In the genomic region with DNA sequence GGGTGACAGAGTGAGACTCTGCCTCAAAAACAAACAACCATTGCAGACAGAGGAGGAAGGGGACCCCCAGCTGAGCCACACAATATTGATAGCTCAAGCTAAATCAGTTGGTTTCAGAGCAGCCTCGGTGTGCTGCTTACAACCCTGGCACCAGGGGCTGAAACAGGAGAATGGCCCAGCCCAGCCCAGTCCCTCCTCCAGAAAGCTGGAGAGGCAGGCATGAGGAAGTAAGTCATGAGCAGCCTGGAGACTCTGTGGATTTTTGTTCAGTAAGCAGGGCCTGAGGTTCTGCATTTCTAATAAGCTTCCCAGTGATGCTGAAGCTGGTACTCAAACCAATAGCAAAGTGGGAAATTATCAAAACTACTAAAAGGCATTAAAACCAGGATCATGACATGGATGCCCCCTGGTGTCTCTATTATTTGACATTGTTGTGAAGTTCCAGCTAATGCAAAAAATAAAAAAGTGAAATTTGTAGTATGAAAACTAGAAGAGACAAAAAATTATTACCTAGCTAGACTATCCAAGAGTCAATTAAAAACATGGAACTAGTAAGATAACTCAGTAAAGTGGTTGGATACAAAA, we compare ENCODE assay signal across 25 cellular contexts. TPM values are rescaled to one million over a fixed set of nuclear protein-coding genes. Genes with fewer than 3 reads are reported as not detected.
DNase-seq lines count a peak whose midpoint lies in the region; ATAC-seq and TF ChIP-seq lines count a peak whose summit lies in the region.
"Had no signal": no experiment of that assay in that cellular context is flagged by ENCODE, and none has a peak within 500 bp of the region (broad histone marks: within the 10 kb centered on the region; RNA-seq: fewer than 3 reads in every experiment).

No MANE protein-coding gene starts in this region.

- peaks cover 5% of the 10 kb centered on the region for H3K4me1 Mint-ChIP-seq in activated CD4-positive, alpha-beta T cell treated with anti-CD3 and anti-CD28 coated beads, Interleukin-2, amount 10 ng/mL, durations not matched to agents 7 days and 5 days
- peaks cover 2% of the 10 kb centered on the region for H3K4me1 Mint-ChIP-seq in activated CD4-positive, alpha-beta T cell treated with anti-CD3 and anti-CD28 coated beads, Interleukin-2, amount 10 ng/mL, durations not matched to agents 24 days and 14 days

- H2AFZ ChIP-seq in OCI-LY3 (ENCODE audit: low read depth, low read length) = no peak overlapping the region
- H2AFZ ChIP-seq: GM23338 had no signal

- no peak overlapping the region for H3K4me3 ChIP-seq in OCI-LY3 (ENCODE audit: low read length)
- H3K4me3 ChIP-seq: A549, GM23338, SJCRH30 had no signal

- H3K27me3 Mint-ChIP-seq in activated CD4-positive, alpha-beta T cell treated with anti-CD3 and anti-CD28 coated beads, Interleukin-2, amount 10 ng/mL, durations not matched to agents 7 days and 5 days = peaks cover 20% of the 10 kb centered on the region
- H3K27me3 Mint-ChIP-seq in activated CD4-positive, alpha-beta T cell treated with anti-CD3 and anti-CD28 coated beads, Interleukin-2, amount 10 ng/mL, durations not matched to agents 24 days and 14 days = peaks cover 17% of the 10 kb centered on the region

- ATAC-seq in GM21423 (IDR thresholded peaks at IDR 0.05; ENCODE audit: unreplicated experiment) = no peak
- ATAC-seq in HG03175 (IDR thresholded peaks at IDR 0.05; ENCODE audit: unreplicated experiment) = no peak
- ATAC-seq in HG03457 (IDR thresholded peaks at IDR 0.05; ENCODE audit: unreplicated experiment) = no peak
- ATAC-seq: GM23338, Panc1 had no signal

- H3K9me3 Mint-ChIP-seq in activated CD4-positive, alpha-beta T cell treated with anti-CD3 and anti-CD28 coated beads, Interleukin-2, amount 10 ng/mL, durations not matched to agents 7 days and 5 days = no peaks in the 10 kb centered on the region
- H3K9me3 Mint-ChIP-seq in activated CD4-positive, alpha-beta T cell treated with anti-CD3 and anti-CD28 coated beads, Interleukin-2, amount 10 ng/mL, durations not matched to agents 24 days and 14 days = no peaks in the 10 kb centered on the region
- H3K9me3 Mint-ChIP-seq: type B pancreatic cell had no signal

- H3K9me3 ChIP-seq in OCI-LY3 (ENCODE audit: insufficient read depth, low read length) = no peaks in the 10 kb centered on the region; the same call in 1 of the 2 replicates

- peaks cover 5% of the 10 kb centered on the region for H3K36me3 Mint-ChIP-seq in activated CD4-positive, alpha-beta T cell treated with anti-CD3 and anti-CD28 coated beads, Interleukin-2, amount 10 ng/mL, durations not matched to agents 7 days and 5 days (ENCODE audit: low read depth)
- H3K36me3 Mint-ChIP-seq in activated CD4-positive, alpha-beta T cell treated with anti-CD3 and anti-CD28 coated beads, Interleukin-2, amount 10 ng/mL, durations not matched to agents 24 days and 14 days (ENCODE audit: low read depth) = peaks cover 11% of the 10 kb centered on the region
- H3K36me3 Mint-ChIP-seq: type B pancreatic cell had no signal

- POLR2A ChIA-PET in activated CD4-positive, alpha-beta T cell treated with anti-CD3 and anti-CD28 coated beads, Interleukin-2, amount 10 ng/mL, durations not matched to agents 7 days and 5 days (lab: Charles Lee) = interaction anchor here (0.6 kb wide), 1 partner anchor 138 kb away, joined by 4 read pairs; no protein-coding TSS in a partner anchor

- no peaks in the 10 kb centered on the region for H3K4me1 ChIP-seq in OCI-LY3 (ENCODE audit: low read length)
- H3K4me1 ChIP-seq: A549 had no signal

- intact Hi-C loops in activated CD4-positive, alpha-beta T cell treated with anti-CD3 and anti-CD28 coated beads, Interleukin-2, amount 10 ng/mL, durations not matched to agents 24 days and 14 days (cut with micrococcal nuclease) = no loop called here

- no peaks in the 10 kb centered on the region for H4K20me1 ChIP-seq in OCI-LY3 (ENCODE audit: insufficient read depth, low read length)

- TF ChIP-seq CTCF in OCI-LY3 (IDR thresholded peaks at IDR 0.05; ENCODE audit: low read depth, low read length) = 0 out of 2 replicates have a peak, but pooled peaks have one; percentile 13

- H3K9ac ChIP-seq in OCI-LY3 (ENCODE audit: low read length) = no peak overlapping the region

- peak overlapping the region; percentile 19 for H3K27ac Mint-ChIP-seq in activated CD4-positive, alpha-beta T cell treated with anti-CD3 and anti-CD28 coated beads, Interleukin-2, amount 10 ng/mL, durations not matched to agents 7 days and 5 days
- H3K27ac Mint-ChIP-seq in activated CD4-positive, alpha-beta T cell treated with anti-CD3 and anti-CD28 coated beads, Interleukin-2, amount 10 ng/mL, durations not matched to agents 24 days and 14 days = no peak overlapping the region
- H3K27ac Mint-ChIP-seq: GM23338; T-helper 1 cell treated with Interleukin-12 subunit alpha and Interleukin-12 subunit beta and Interleukin-4 antibody, amounts not matched to agents 30 μg/mL and 1 μg/mL, for 36 hours; type B pancreatic cell had no signal

- no peak overlapping the region for H3K4me2 ChIP-seq in OCI-LY3 (ENCODE audit: low read length)
- H3K4me2 ChIP-seq: A549, GM23338 had no signal

- H3K79me2 ChIP-seq in OCI-LY3 (ENCODE audit: low read length) = no peaks in the 10 kb centered on the region

- DNase-seq in activated CD4-positive, alpha-beta T cell treated with anti-CD3 and anti-CD28 coated beads, Interleukin-2, amount 10 ng/mL, durations not matched to agents 7 days and 5 days = no peak
- DNase-seq in activated CD4-positive, alpha-beta T cell treated with anti-CD3 and anti-CD28 coated beads, Interleukin-2, amount 10 ng/mL, durations not matched to agents 24 days and 14 days = no peak
- peak; percentile 7 for DNase-seq in iPS-NIHi7 (ENCODE audit: extremely low spot score)
- DNase-seq in mucosa of gallbladder (ENCODE audit: low spot score) = no peak
- DNase-seq: activated CD4-positive, alpha-beta T cell treated with anti-CD3 and anti-CD28 coated beads for 48 hours; activated naive CD4-positive, alpha-beta T cell treated with anti-CD3 and anti-CD28 coated beads, Interleukin-2, amount 50 U/mL, for 16 hours; cortex of kidney; glutamatergic neuron; mesendoderm; NCI-H1105 treated with DMSO at 0.1 percent for 48 hours; NCI-H446; nucleus accumbens; SJCRH30; small intestine; stimulated activated CD4-positive, alpha-beta T cell treated with anti-CD3 and anti-CD28 coated beads, Interleukin-1b, Interleukin-23, amount 100 ng/mL, for 48 hours had no signal

- no peak overlapping the region for H3K27ac ChIP-seq in OCI-LY3 (ENCODE audit: low read length)
- H3K27ac ChIP-seq: A549, SJCRH30 had no signal

- H3K4me3 Mint-ChIP-seq in activated CD4-positive, alpha-beta T cell treated with anti-CD3 and anti-CD28 coated beads, Interleukin-2, amount 10 ng/mL, durations not matched to agents 7 days and 5 days = no peak overlapping the region
- no peak overlapping the region for H3K4me3 Mint-ChIP-seq in activated CD4-positive, alpha-beta T cell treated with anti-CD3 and anti-CD28 coated beads, Interleukin-2, amount 10 ng/mL, durations not matched to agents 24 days and 14 days
- H3K4me3 Mint-ChIP-seq: GM23338; T-helper 1 cell treated with Interleukin-12 subunit alpha and Interleukin-12 subunit beta and Interleukin-4 antibody, amounts not matched to agents 30 μg/mL and 1 μg/mL, for 36 hours; type B pancreatic cell had no signal

- H3K36me3 ChIP-seq in OCI-LY3 (replicated peaks; ENCODE audit: low read depth, low read length) = no peaks in the 10 kb centered on the region
- H3K36me3 ChIP-seq: SJCRH30 had no signal

- CTCF ChIA-PET in activated CD4-positive, alpha-beta T cell treated with anti-CD3 and anti-CD28 coated beads, Interleukin-2, amount 10 ng/mL, durations not matched to agents 7 days and 5 days (lab: Charles Lee) = interaction anchor here (0.6 to 1.2 kb wide), 4 partner anchors 13 to 149 kb away, joined by 3 to 4 read pairs (median 4); no protein-coding TSS in a partner anchor

- no peaks in the 10 kb centered on the region for H3K27me3 ChIP-seq in OCI-LY3 (ENCODE audit: low read depth, low read length)
- H3K27me3 ChIP-seq: SJCRH30 had no signal

RNA-seq across cellular contexts. Expression of a gene that starts 14.2 kb away (rescaled TPM):
- total RNA-seq in activated CD4-positive, alpha-beta T cell treated with anti-CD3 and anti-CD28 coated beads, Interleukin-2, amount 10 ng/mL, durations not matched to agents 7 days and 5 days = not detected
- not detected in 2 replicates for total RNA-seq in activated CD4-positive, alpha-beta T cell treated with anti-CD3 and anti-CD28 coated beads, Interleukin-2, amount 10 ng/mL, durations not matched to agents 24 days and 14 days
- total RNA-seq in mucosa of gallbladder = 11.1 TPM
- total RNA-seq: fibroblast of lung, SJCRH30 had no signal

RNA-seq across cellular contexts. Expression of a gene that starts 28.4 kb away (rescaled TPM):
- total RNA-seq in activated CD4-positive, alpha-beta T cell treated with anti-CD3 and anti-CD28 coated beads, Interleukin-2, amount 10 ng/mL, durations not matched to agents 7 days and 5 days = 10 to 100 TPM; 35.9 to 39.5 TPM
- 25.2 and 27.9 TPM in 2 replicates for total RNA-seq in activated CD4-positive, alpha-beta T cell treated with anti-CD3 and anti-CD28 coated beads, Interleukin-2, amount 10 ng/mL, durations not matched to agents 24 days and 14 days
- total RNA-seq in mucosa of gallbladder = 38.3 TPM

RNA-seq across cellular contexts. Expression of a gene that starts 56.8 kb away (rescaled TPM):
- 10 to 100 TPM; 47.7 to 54.1 TPM for total RNA-seq in activated CD4-positive, alpha-beta T cell treated with anti-CD3 and anti-CD28 coated beads, Interleukin-2, amount 10 ng/mL, durations not matched to agents 7 days and 5 days
- 32.8 and 34.6 TPM in 2 replicates for total RNA-seq in activated CD4-positive, alpha-beta T cell treated with anti-CD3 and anti-CD28 coated beads, Interleukin-2, amount 10 ng/mL, durations not matched to agents 24 days and 14 days
- 43.9 TPM for total RNA-seq in mucosa of gallbladder

Comparison
In these comparisons a context has a peak if more than half of its experiments do, and no peak if none do; other contexts are left out.
1. RNA of a gene that starts 14.2 kb away (total RNA-seq): 11.1 TPM in mucosa of gallbladder (single experiment); not detected in activated CD4-positive, alpha-beta T cell treated with anti-CD3 and anti-CD28 coated beads, Interleukin-2, amount 10 ng/mL, durations not matched to agents 7 days and 5 days and not detected in activated CD4-positive, alpha-beta T cell treated with anti-CD3 and anti-CD28 coated beads, Interleukin-2, amount 10 ng/mL, durations not matched to agents 24 days and 14 days; every median in the first group is over 10 times any median in the second.